Comparison of ENCODE assay signal across 13 cellular contexts in genomic region chr17:73589096-73589980, GRCh38. TPM values are rescaled to one million over a fixed set of nuclear protein-coding genes. Genes with fewer than 3 reads are reported as not detected.
DNase-seq lines count a peak whose midpoint lies in the region; TF ChIP-seq lines count a peak whose summit lies in the region.
"Had no signal": no experiment of that assay in that cellular context is flagged by ENCODE, and none has a peak within 500 bp of the region (broad histone marks: within the 10 kb centered on the region; RNA-seq: fewer than 3 reads in every experiment).

No MANE protein-coding gene starts in this region.

- H4K20me1 ChIP-seq in BLaER1 treated with 17β-estradiol and CSF1 and Interleukin-3, amounts not matched to agents 10 nM and 100 nM, result peaks cover 0 to 10% (median 0%) of the 10 kb centered on the region in 11 experiments; a peak in 2 of 22 replicates

- H3K9me3 Mint-ChIP-seq in osteocyte (ENCODE audit: unreplicated experiment), result no peaks in the 10 kb centered on the region
- H3K9me3 Mint-ChIP-seq: CD8-positive, alpha-beta memory T cell; natural killer cell had no signal

- H3K4me3 Mint-ChIP-seq in osteocyte (ENCODE audit: unreplicated experiment), result no peak overlapping the region
- H3K4me3 Mint-ChIP-seq: natural killer cell had no signal

- intact Hi-C loops in colonic mucosa (cut with DNase I), result no loop called here

- peaks cover 50 to 100% (median 100%) of the 10 kb centered on the region in 10 experiments for H3K4me1 ChIP-seq in BLaER1 treated with 17β-estradiol and CSF1 and Interleukin-3, amounts not matched to agents 10 nM and 100 nM
- H3K4me1 ChIP-seq in HEK293 (ENCODE audit: control insufficient read depth, insufficient read depth, low read length) (peaks cover 6% of the 10 kb centered on the region; the same call in 1 of the 2 replicates), colonic mucosa (no peaks in the 10 kb centered on the region)

- peaks cover 9% of the 10 kb centered on the region for H3K4me1 Mint-ChIP-seq in osteocyte (ENCODE audit: unreplicated experiment)

- H3K36me3 ChIP-seq in BLaER1 treated with 17β-estradiol and CSF1 and Interleukin-3, amounts not matched to agents 10 nM and 100 nM, result no peaks in the 10 kb centered on the region
- H3K36me3 ChIP-seq in HEK293 (ENCODE audit: control insufficient read depth in 2 of 2, insufficient read depth in 1 of 2, low read length in 2 of 2) (no peaks in the 10 kb centered on the region), colonic mucosa (no peaks in the 10 kb centered on the region)
- H3K36me3 ChIP-seq: esophagus squamous epithelium had no signal

- H3K27ac ChIP-seq in BLaER1 treated with 17β-estradiol and CSF1 and Interleukin-3, amounts not matched to agents 10 nM and 100 nM, result peak overlapping the region in 7 of 11 experiments; percentile 27 to 83 (median 67); a peak in 10 of 22 replicates
- H3K27ac ChIP-seq in HEK293 (ENCODE audit: extremely low read depth, low read depth, low read length) (no peak overlapping the region), colonic mucosa (no peak overlapping the region)
- H3K27ac ChIP-seq: esophagus squamous epithelium had no signal

- H3K4me2 ChIP-seq in BLaER1 treated with 17β-estradiol and CSF1 and Interleukin-3, amounts not matched to agents 10 nM and 100 nM, result peak overlapping the region; percentile 18 to 98 (median 93)
- H3K4me2 ChIP-seq: smooth muscle cell had no signal

- H3K9ac ChIP-seq in BLaER1 treated with 17β-estradiol and CSF1 and Interleukin-3, amounts not matched to agents 10 nM and 100 nM, result peak overlapping the region in 4 of 11 experiments; percentile 11 to 31 (median 16); a peak in 2 of 22 replicates
- H3K9ac ChIP-seq in colonic mucosa (ENCODE audit: low read depth in 2 of 2, low read length in 2 of 2), result no peak overlapping the region

- CTCF ChIA-PET in HEK293 (lab: Yijun Ruan, JAX), result interaction anchor here (0.6 kb wide), 1 partner anchor 334 kb away, joined by 4 read pairs; no protein-coding TSS in a partner anchor

- H3K4me3 ChIP-seq in BLaER1 treated with 17β-estradiol and CSF1 and Interleukin-3, amounts not matched to agents 10 nM and 100 nM, result no peak overlapping the region
- no peak overlapping the region for H3K4me3 ChIP-seq in HEK293 (ENCODE audit: low read depth, low read length)
- H3K4me3 ChIP-seq in epithelial cell of esophagus (ENCODE audit: low read length), result no peak overlapping the region
- no peak overlapping the region for H3K4me3 ChIP-seq in colonic mucosa
- H3K4me3 ChIP-seq: esophagus squamous epithelium, smooth muscle cell had no signal

- peaks cover 3% of the 10 kb centered on the region for H3K27me3 Mint-ChIP-seq in osteocyte (ENCODE audit: unreplicated experiment)

- H3K9me3 ChIP-seq in BLaER1 treated with 17β-estradiol and CSF1 and Interleukin-3, amounts not matched to agents 10 nM and 100 nM (replicated peaks in 1 of 11), result no peaks in the 10 kb centered on the region
- H3K9me3 ChIP-seq in HEK293 (ENCODE audit: control insufficient read depth, insufficient read depth, low read depth, low read length), result no peaks in the 10 kb centered on the region
- no peaks in the 10 kb centered on the region for H3K9me3 ChIP-seq in colonic mucosa
- H3K9me3 ChIP-seq: esophagus squamous epithelium had no signal

- POLR2A ChIA-PET in HEK293 (lab: Yijun Ruan, JAX), result interaction anchor here (0.6 kb wide), 1 partner anchor 103 kb away, joined by 5 read pairs; no protein-coding TSS in a partner anchor

- peaks cover 0 to 9% (median 0%) of the 10 kb centered on the region in 11 experiments; a peak in 2 of 22 replicates for H3K27me3 ChIP-seq in BLaER1 treated with 17β-estradiol and CSF1 and Interleukin-3, amounts not matched to agents 10 nM and 100 nM
- H3K27me3 ChIP-seq in colonic mucosa, result no peaks in the 10 kb centered on the region

- H3K36me3 Mint-ChIP-seq in osteocyte (ENCODE audit: unreplicated experiment), result no peaks in the 10 kb centered on the region
- H3K36me3 Mint-ChIP-seq: CD8-positive, alpha-beta memory T cell; natural killer cell had no signal

- no peak for TF ChIP-seq CTCF in HEK293 (tag by site-specific recombination; IDR thresholded peaks at IDR 0.05)
- TF ChIP-seq CTCF in epithelial cell of esophagus (IDR thresholded peaks at IDR 0.05; ENCODE audit: insufficient read depth, low read depth, low read length, missing control alignments), result no peak
- no peak for TF ChIP-seq CTCF in colonic mucosa (IDR thresholded peaks at IDR 0.05)
- no peak for TF ChIP-seq CTCF in osteocyte (IDR thresholded peaks at IDR 0.05)

- no peak overlapping the region for H3K27ac Mint-ChIP-seq in osteocyte (ENCODE audit: unreplicated experiment)
- H3K27ac Mint-ChIP-seq: natural killer cell had no signal

- peak; percentile 64 for DNase-seq in NCI-H345 treated with DMSO at 0.1 percent for 48 hours (lab: John Stamatoyannopoulos, UW; ENCODE audit: unreplicated experiment)
- peak; percentile 40 for DNase-seq in epithelial cell of esophagus (ENCODE audit: low read depth)
- no peak for DNase-seq in GF-D8 (lab: John Stamatoyannopoulos, UW)
- DNase-seq in DMS53 treated with DMSO at 0.1 percent for 48 hours (lab: John Stamatoyannopoulos, UW; ENCODE audit: unreplicated experiment), result no peak
- DNase-seq in colonic mucosa, result no peak
- DNase-seq in osteocyte (ENCODE audit: extremely low spot score, unreplicated experiment), result no peak
- DNase-seq: CD8-positive, alpha-beta memory T cell; central memory CD4-positive, alpha-beta T cell; esophagus squamous epithelium; natural killer cell had no signal

TF ChIP-seq in HEK293, 187 proteins besides CTCF, POLR2A, EP300 and RAD21:
- peak; percentile 48; the same call in 1 of the 2 replicates for TF ChIP-seq OSR2 (tag by site-specific recombination; IDR thresholded peaks at IDR 0.05)
- TF ChIP-seq ZNF114 (tag by site-specific recombination; IDR thresholded peaks at IDR 0.05), result no peak

RNA-seq across cellular contexts. Expression of gene SDK2, which starts 54.9 kb away (rescaled TPM):
- total RNA-seq in colonic mucosa (1 to 10 TPM in 1 of 2 donors, under 1 TPM in 1; 0.94 to 1.2 TPM), osteocyte (16.5 and 19.4 TPM in 2 replicates)

Comparison
In these comparisons a context has a peak if more than half of its experiments do, and no peak if none do; other contexts are left out.
1. H3K27ac ChIP-seq: peak in BLaER1 treated with 17β-estradiol and CSF1 and Interleukin-3, amounts not matched to agents 10 nM and 100 nM (7 of 11); none in HEK293 (single experiment) and colonic mucosa (single experiment).
2. DNase-seq: peak in NCI-H345 treated with DMSO at 0.1 percent for 48 hours (single experiment) and epithelial cell of esophagus (single experiment); none in GF-D8 (single experiment), DMS53 treated with DMSO at 0.1 percent for 48 hours (single experiment), colonic mucosa (single experiment) and osteocyte (single experiment).